ENCODE assay signal across 8 cellular contexts in the genomic region with DNA sequence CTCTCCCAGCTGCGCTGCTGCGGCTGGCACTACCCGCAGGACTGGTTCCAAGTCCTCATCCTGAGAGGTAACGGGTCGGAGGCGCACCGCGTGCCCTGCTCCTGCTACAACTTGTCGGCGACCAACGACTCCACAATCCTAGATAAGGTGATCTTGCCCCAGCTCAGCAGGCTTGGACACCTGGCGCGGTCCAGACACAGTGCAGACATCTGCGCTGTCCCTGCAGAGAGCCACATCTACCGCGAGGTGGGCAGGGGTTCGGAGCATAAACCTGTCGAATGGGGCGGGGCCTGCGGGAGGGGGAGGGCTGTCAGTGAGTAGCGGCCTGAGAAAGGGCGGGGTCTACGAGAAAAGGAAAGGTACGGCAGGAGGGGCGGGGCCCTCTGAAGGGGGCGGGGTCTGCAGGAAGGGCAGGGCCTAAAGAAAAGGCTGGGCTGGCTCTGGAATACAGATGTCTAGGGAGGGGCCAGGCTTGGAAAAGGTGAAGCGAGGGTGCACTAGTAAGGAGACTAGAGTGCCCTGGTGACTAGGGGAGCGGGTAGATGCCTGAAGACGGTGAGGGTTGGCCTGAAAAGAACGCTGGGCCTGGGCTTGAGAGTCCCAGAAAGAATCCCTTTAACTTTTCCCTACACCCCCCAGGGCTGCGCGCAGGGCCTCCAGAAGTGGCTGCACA. TPM values are rescaled to one million over a fixed set of nuclear protein-coding genes. Genes with fewer than 3 reads are reported as not detected.
DNase-seq lines count a peak whose midpoint lies in the region; ATAC-seq and TF ChIP-seq lines count a peak whose summit lies in the region.

No MANE protein-coding gene starts in this region.

- TF ChIP-seq POLR2A in uterus (IDR thresholded peaks at IDR 0.05) = no peak

- H3K36me3 Mint-ChIP-seq in endodermal cell (ENCODE audit: low read depth) = peaks cover 52% of the 10 kb centered on the region

- DNase-seq in NCI-H226 = peak; percentile 60
- DNase-seq in endodermal cell = peak; percentile 99
- peak; percentile 89 for DNase-seq in mesenteric fat pad (ENCODE audit: low spot score)
- peak; percentile 75 to 85 for DNase-seq in uterus
- DNase-seq in HuH-7 (ENCODE audit: low spot score) = no peak
- DNase-seq in NCI-H2171 (lab: John Stamatoyannopoulos, UW) = no peak

- H3K4me3 Mint-ChIP-seq in endodermal cell = peak overlapping the region; percentile 47

- H3K9me3 ChIP-seq in DOHH2 (ENCODE audit: control insufficient read depth, insufficient read depth, low read length) = no peaks in the 10 kb centered on the region
- H3K9me3 ChIP-seq in endodermal cell (ENCODE audit: control insufficient read depth, low read length) = no peaks in the 10 kb centered on the region
- H3K9me3 ChIP-seq in uterus = no peaks in the 10 kb centered on the region

- H3K9me2 ChIP-seq in DOHH2 (replicated peaks; ENCODE audit: control insufficient read depth, low read length) = no peaks in the 10 kb centered on the region

- H3K4me2 ChIP-seq in DOHH2 (ENCODE audit: low read length) = peak overlapping the region; percentile 99

- ATAC-seq in HG03432 (IDR thresholded peaks at IDR 0.05; ENCODE audit: unreplicated experiment) = no peak

- TF ChIP-seq CTCF in DOHH2 (IDR thresholded peaks at IDR 0.05; ENCODE audit: low read depth, low read length, poor library complexity, severe bottlenecking) (no peak), endodermal cell (conservative IDR thresholded peaks at IDR 0.05) (peak; percentile 36), uterus (IDR thresholded peaks at IDR 0.05) (peak in 1 of 4 experiments; percentile 11)

- H3K36me3 ChIP-seq in DOHH2 (ENCODE audit: control insufficient read depth, low read length) = peaks cover 63% of the 10 kb centered on the region
- peaks cover 40% of the 10 kb centered on the region for H3K36me3 ChIP-seq in endodermal cell (ENCODE audit: control insufficient read depth, insufficient read depth, low read length)
- H3K36me3 ChIP-seq in uterus = no peaks in the 10 kb centered on the region

- peaks cover 3% of the 10 kb centered on the region for H3K9me3 Mint-ChIP-seq in endodermal cell

- H3K4me3 ChIP-seq in DOHH2 (ENCODE audit: low read length) (peak overlapping the region; percentile 85), endodermal cell (ENCODE audit: low read length) (peak overlapping the region; percentile 69), uterus (peak overlapping the region; percentile 35 to 53)

- H3K27me3 ChIP-seq in DOHH2 (ENCODE audit: control insufficient read depth, low read length) (no peaks in the 10 kb centered on the region), endodermal cell (ENCODE audit: control insufficient read depth, insufficient read depth, low read length, poor library complexity, severe bottlenecking) (peaks cover 6% of the 10 kb centered on the region), uterus (no peaks in the 10 kb centered on the region)

- peaks cover 11% of the 10 kb centered on the region; the same call in 1 of the 2 replicates for H4K20me1 ChIP-seq in DOHH2 (ENCODE audit: control insufficient read depth, insufficient read depth, low read depth, low read length)

- 5 to 12% methylated on average over 17 to 32 of the region's 32 CpGs for WGBS in endodermal cell (ENCODE audit: insufficient coverage in 1 of 2, insufficient read length in 1 of 2), 2 experiments

- intact Hi-C loops in uterus (cut with DNase I; ENCODE audit: low total_unique reads) = no loop called here

- H3K9ac ChIP-seq in endodermal cell (ENCODE audit: extremely low read depth, low read length, poor library complexity, severe bottlenecking) = peak overlapping the region; percentile 39

- peaks cover 13% of the 10 kb centered on the region for H3K4me1 Mint-ChIP-seq in endodermal cell

- peaks cover 48% of the 10 kb centered on the region for H3K79me2 ChIP-seq in DOHH2 (ENCODE audit: control insufficient read depth, low read length)

- H3K27me3 Mint-ChIP-seq in endodermal cell (ENCODE audit: insufficient read depth) = peaks cover 14% of the 10 kb centered on the region

- H3K27ac Mint-ChIP-seq in endodermal cell = peak overlapping the region; percentile 88

- H3K4me1 ChIP-seq in DOHH2 (ENCODE audit: control insufficient read depth, low read length) = peaks cover 71% of the 10 kb centered on the region
- H3K4me1 ChIP-seq in endodermal cell (ENCODE audit: control insufficient read depth, insufficient read depth, low read length) = no peaks in the 10 kb centered on the region
- H3K4me1 ChIP-seq in uterus = peaks cover 0 to 4% of the 10 kb centered on the region in 2 donors

- peak overlapping the region; percentile 88 for H3K27ac ChIP-seq in DOHH2 (ENCODE audit: low read depth, low read length)
- no peak overlapping the region for H3K27ac ChIP-seq in endodermal cell (ENCODE audit: low read depth, low read length)
- H3K27ac ChIP-seq in uterus = peak overlapping the region; percentile 70 to 85

- H3F3A ChIP-seq in DOHH2 (ENCODE audit: control insufficient read depth, insufficient read depth) = peaks cover 58% of the 10 kb centered on the region

RNA-seq across cellular contexts. Expression of a gene that starts 3.6 kb away (rescaled TPM):
- not detected for total RNA-seq in endodermal cell
- polyA plus RNA-seq in endodermal cell (2013, experiment 1 of 2) = not detected
- polyA plus RNA-seq in endodermal cell (2013, experiment 2 of 2) = not detected
- 32.1 TPM for total RNA-seq in mesenteric fat pad
- 10 to 100 TPM in 1 of 4 donors, 1 to 10 TPM in 3; 4.4 to 11.0 (median 7.8) TPM for total RNA-seq in uterus

RNA-seq across cellular contexts. Expression of a gene that starts 13.8 kb away (rescaled TPM):
- 1 to 10 TPM; 3.3 to 3.4 TPM for total RNA-seq in endodermal cell
- polyA plus RNA-seq in endodermal cell (2013, experiment 1 of 2) = 6.1 TPM
- polyA plus RNA-seq in endodermal cell (2013, experiment 2 of 2) = 4.9 TPM
- total RNA-seq in mesenteric fat pad = 3.1 TPM
- 1 to 10 TPM in 1 of 4 donors, under 1 TPM in 2, not detected in 1; 0.55 to 7.5 (median 0.88) TPM for total RNA-seq in uterus

RNA-seq across cellular contexts. Expression of a gene that starts 23.4 kb away (rescaled TPM):
- total RNA-seq in endodermal cell = 100 to 1,000 TPM; 142 to 166 TPM
- polyA plus RNA-seq in endodermal cell (2013, experiment 1 of 2) = 147 TPM
- 145 TPM for polyA plus RNA-seq in endodermal cell (2013, experiment 2 of 2)
- total RNA-seq in mesenteric fat pad = 48.3 TPM
- 10 to 100 TPM; 21.8 to 83.2 (median 48.5) TPM for total RNA-seq in uterus

RNA-seq across cellular contexts. Expression of a gene that starts 24.9 kb away (rescaled TPM):
- total RNA-seq in endodermal cell (1 to 10 TPM; 1.8 to 2.1 TPM), mesenteric fat pad (not detected), uterus (1 to 10 TPM in 1 of 4 donors, not detected in 3; 1.3 TPM)
- polyA plus RNA-seq in endodermal cell (2013, experiment 1 of 2) = 6.5 TPM
- polyA plus RNA-seq in endodermal cell (2013, experiment 2 of 2) = 3.4 TPM

RNA-seq across cellular contexts. Expression of a gene that starts 49.2 kb away (rescaled TPM):
- total RNA-seq in endodermal cell = under 1 TPM in 1 of 2 donors, not detected in 1; 0.13 TPM
- polyA plus RNA-seq in endodermal cell (2013, experiment 1 of 2) = not detected
- not detected for polyA plus RNA-seq in endodermal cell (2013, experiment 2 of 2)
- total RNA-seq in mesenteric fat pad = not detected
- under 1 TPM in 1 of 4 donors, not detected in 3; 0.55 TPM for total RNA-seq in uterus

Comparison
In these comparisons a context has a peak if more than half of its experiments do, and no peak if none do; other contexts are left out.
1. DNase-seq: peak in NCI-H226 (single experiment), endodermal cell (single experiment), mesenteric fat pad (single experiment) and uterus (2 of 2); none in HuH-7 (single experiment) and NCI-H2171 (single experiment).
2. RNA of a gene that starts 3.6 kb away (total RNA-seq): 32.1 TPM in mesenteric fat pad (single experiment) and 4.4 to 11.0 TPM in uterus; not detected in endodermal cell; every median in the first group is over 4 times any median in the second.
3. Peak in every context shown above with its lines, with median percentiles within 50 percentile points of each other: H3K4me3 ChIP-seq.